Comparison of ENCODE assay signal across 10 cellular contexts in the genomic region with DNA sequence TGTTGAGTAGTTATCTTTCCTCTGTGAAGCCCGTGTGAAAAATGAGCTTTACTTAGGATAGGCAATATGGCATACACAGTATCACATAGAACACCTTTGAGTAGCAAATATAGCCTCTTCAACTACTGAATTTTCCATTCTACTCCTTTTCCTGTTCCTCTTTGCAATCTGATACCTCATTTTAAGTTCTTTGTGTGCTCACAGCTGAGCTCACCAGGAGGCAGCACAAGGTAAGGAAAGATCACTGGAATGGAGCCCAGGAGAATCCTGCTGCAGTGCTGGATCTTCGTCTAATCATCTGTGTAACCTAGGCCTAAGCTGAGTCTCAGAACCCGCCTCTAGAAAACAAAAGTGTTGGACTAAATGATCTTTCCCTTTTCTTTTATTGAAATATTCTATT.
DNase-seq lines count a peak whose midpoint lies in the region; ATAC-seq, FAIRE-seq and TF ChIP-seq lines count a peak whose summit lies in the region.
"Had no signal": no experiment of that assay in that cellular context is flagged by ENCODE, and none has a peak within 500 bp of the region (broad histone marks: within the 10 kb centered on the region; RNA-seq: fewer than 3 reads in every experiment).

No MANE protein-coding gene starts in this region.

- H3K9me3 ChIP-seq in BE2C (no peaks in the 10 kb centered on the region), colonic mucosa (no peaks in the 10 kb centered on the region)
- H3K9me3 ChIP-seq: thoracic aorta had no signal

- H3K27ac ChIP-seq in colonic mucosa = no peak overlapping the region
- H3K27ac ChIP-seq: thoracic aorta had no signal

- FAIRE-seq in GM12891 (lab: Jason Lieb, UNC) = no peak
- FAIRE-seq: islet of Langerhans had no signal

- H3K36me3 ChIP-seq in BE2C (no peaks in the 10 kb centered on the region), colonic mucosa (no peaks in the 10 kb centered on the region)
- H3K36me3 ChIP-seq: thoracic aorta had no signal

- H3K27me3 ChIP-seq in BE2C (no peaks in the 10 kb centered on the region), colonic mucosa (no peaks in the 10 kb centered on the region)

- DNase-seq in BE2C = no peak
- DNase-seq in M059J (ENCODE audit: low read depth) = peak; percentile 74
- DNase-seq in RPMI7951 (ENCODE audit: low read depth) = peak; percentile 37
- DNase-seq in glomerular visceral epithelial cell (ENCODE audit: extremely low spot score) = peak; percentile 50
- DNase-seq in colonic mucosa = no peak
- no peak for DNase-seq in GM12891 (ENCODE audit: insufficient read length, low spot score)
- no peak for DNase-seq in OCI-M2 (lab: John Stamatoyannopoulos, UW; ENCODE audit: unreplicated experiment)

- intact Hi-C loops in colonic mucosa (cut with DNase I) = no loop called here

- H3K4me1 ChIP-seq in BE2C (no peaks in the 10 kb centered on the region), colonic mucosa (no peaks in the 10 kb centered on the region)

- H3K9ac ChIP-seq in colonic mucosa (ENCODE audit: low read depth in 2 of 2, low read length in 2 of 2) = no peak overlapping the region

- TF ChIP-seq POLR2A in GM12891 (IDR thresholded peaks at IDR 0.05; ENCODE audit: low read depth, low read length) = no peak

- H3K4me3 ChIP-seq in BE2C (ENCODE audit: low read depth, low read length) (no peak overlapping the region), colonic mucosa (no peak overlapping the region)
- H3K4me3 ChIP-seq: thoracic aorta had no signal

- TF ChIP-seq CTCF in BE2C (IDR thresholded peaks at IDR 0.05; ENCODE audit: low read depth, low read length) (peak; percentile 21; the same call in 1 of the 2 replicates), colonic mucosa (IDR thresholded peaks at IDR 0.05) (no peak)

- ATAC-seq in HG03565 (IDR thresholded peaks at IDR 0.05; ENCODE audit: unreplicated experiment) = no peak

TF ChIP-seq in GM12891, 5 proteins besides CTCF, POLR2A, EP300 and RAD21:
- TF ChIP-seq POLR2AphosphoS5 (IDR thresholded peaks at IDR 0.05; ENCODE audit: low read depth, low read length) = no peak
- no peak for TF ChIP-seq PAX5 (IDR thresholded peaks at IDR 0.05; ENCODE audit: insufficient read depth, low read length, severe bottlenecking)
- no peak for TF ChIP-seq POU2F2 (IDR thresholded peaks at IDR 0.05; ENCODE audit: low read depth, low read length)
- TF ChIP-seq SPI1 (IDR thresholded peaks at IDR 0.05; ENCODE audit: low read depth, low read length) = no peak
- no peak for TF ChIP-seq TAF1 (IDR thresholded peaks at IDR 0.05; ENCODE audit: low read depth, low read length)

Comparison
In these comparisons a context has a peak if more than half of its experiments do, and no peak if none do; other contexts are left out.
1. DNase-seq: peak in M059J (single experiment), RPMI7951 (single experiment) and glomerular visceral epithelial cell (single experiment); none in BE2C (single experiment), colonic mucosa (single experiment), GM12891 (single experiment) and OCI-M2 (single experiment).